In genomic region chr14:68970096-68970612, GRCh38 we compare ENCODE assay signal across 9 cellular contexts. TPM values are rescaled to one million over a fixed set of nuclear protein-coding genes. Genes with fewer than 3 reads are reported as not detected.
A peak's percentile ranks its signal among the peaks of the same experiment; 100 is the strongest.
DNase-seq lines count a peak whose midpoint lies in the region; ATAC-seq and FAIRE-seq lines count a peak whose summit lies in the region.
"Had no signal": no experiment of that assay in that cellular context is flagged by ENCODE, and none has a peak within 500 bp of the region (broad histone marks: within the 10 kb centered on the region; RNA-seq: fewer than 3 reads in every experiment).

No MANE protein-coding gene starts in this region.

- H2AFZ ChIP-seq in GM23248: no peak overlapping the region

- H3K27me3 ChIP-seq in GM23248 (replicated peaks; ENCODE audit: insufficient read depth) (no peaks in the 10 kb centered on the region), rectal smooth muscle tissue (ENCODE audit: control insufficient read depth, insufficient read depth, low read length) (no peaks in the 10 kb centered on the region)
- no peaks in the 10 kb centered on the region for H3K27me3 ChIP-seq in effector memory CD4-positive, alpha-beta T cell (replicated peaks; ENCODE audit: control insufficient read depth, insufficient read depth, low read length, poor library complexity, severe bottlenecking)

- ATAC-seq in T-cell (replicated peaks in 1 of 4) (peak; percentile 63 to 75 (median 70)), HG02970 (IDR thresholded peaks at IDR 0.05; ENCODE audit: low FRiP score, unreplicated experiment) (no peak)

- H3K4me1 ChIP-seq in GM23248 (ENCODE audit: insufficient read depth) (peaks cover 58% of the 10 kb centered on the region), rectal smooth muscle tissue (ENCODE audit: control insufficient read depth, insufficient read depth, low read length) (peaks cover 95% of the 10 kb centered on the region)
- peaks cover 58% of the 10 kb centered on the region for H3K4me1 ChIP-seq in effector memory CD4-positive, alpha-beta T cell (ENCODE audit: control insufficient read depth, insufficient read depth, low read length, poor library complexity, severe bottlenecking)

- no peak for FAIRE-seq in frontal cortex (lab: Jason Lieb, UNC)
- FAIRE-seq: GM18507 had no signal

- H3K4me3 ChIP-seq in GM23248 (no peak overlapping the region), rectal smooth muscle tissue (ENCODE audit: low read length) (no peak overlapping the region)
- H3K4me3 ChIP-seq in effector memory CD4-positive, alpha-beta T cell (ENCODE audit: insufficient read depth, low read depth, low read length, poor library complexity, severe bottlenecking): no peak overlapping the region

- 45 to 59% methylated on average over 8 of the region's 8 CpGs for WGBS in GM23248 (ENCODE audit: low coverage in 1 of 2, low lambda C conversion rate in 2 of 2, missing lambda C conversion rate in 2 of 2), 2 experiments

- peak overlapping the region; percentile 24 for H3K4me2 ChIP-seq in GM23248 (ENCODE audit: unreplicated experiment)

- H3K9me3 ChIP-seq in GM23248 (ENCODE audit: low read depth): no peaks in the 10 kb centered on the region
- no peaks in the 10 kb centered on the region for H3K9me3 ChIP-seq in effector memory CD4-positive, alpha-beta T cell (ENCODE audit: control insufficient read depth, low read length)

- H3K27ac ChIP-seq in GM23248 (peak overlapping the region; percentile 32), rectal smooth muscle tissue (ENCODE audit: low read depth, low read length) (peak overlapping the region; percentile 100)
- H3K27ac ChIP-seq in effector memory CD4-positive, alpha-beta T cell (ENCODE audit: insufficient read depth, low read length, poor library complexity, severe bottlenecking): peak overlapping the region; percentile 63

- no peaks in the 10 kb centered on the region for H3K27me3 Mint-ChIP-seq in T-cell

- no peaks in the 10 kb centered on the region for H3K9me2 ChIP-seq in GM23248 (ENCODE audit: insufficient read depth)

- POLR2A ChIA-PET in T-cell (lab: Charles Lee): interaction anchor here (0.7 to 1.6 kb wide), 3 partner anchors 11 to 524 kb away, joined by 3 to 6 read pairs (median 3); no protein-coding TSS in a partner anchor

- H3K36me3 ChIP-seq in GM23248 (ENCODE audit: low read depth) (peaks cover 32% of the 10 kb centered on the region; the same call in 1 of the 2 replicates), rectal smooth muscle tissue (ENCODE audit: control insufficient read depth, insufficient read depth, low read length) (peaks cover 2% of the 10 kb centered on the region)
- peaks cover 6% of the 10 kb centered on the region for H3K36me3 ChIP-seq in effector memory CD4-positive, alpha-beta T cell (ENCODE audit: control insufficient read depth, insufficient read depth, low read length)

- H3F3A ChIP-seq in GM23248 (ENCODE audit: insufficient read depth): peaks cover 41% of the 10 kb centered on the region

- H3K79me2 ChIP-seq in GM23248 (ENCODE audit: insufficient read depth): peaks cover 100% of the 10 kb centered on the region

- no peak for DNase-seq in GM23248
- DNase-seq in T-cell: peak; percentile 38 to 87 (median 68)
- DNase-seq in effector memory CD4-positive, alpha-beta T cell: peak in 1 of 3 donors; percentile 11
- no peak for DNase-seq in frontal cortex (ENCODE audit: low spot score in 2 of 2)
- DNase-seq in HuH-7 (ENCODE audit: low spot score): no peak
- DNase-seq: NCI-H524 had no signal

- H3K4me1 Mint-ChIP-seq in T-cell: peaks cover 88 to 96% (median 94%) of the 10 kb centered on the region in 3 donors

- peaks cover 29% of the 10 kb centered on the region for H3K36me3 Mint-ChIP-seq in T-cell

- peak overlapping the region; percentile 68 to 84 (median 72) for H3K4me3 Mint-ChIP-seq in T-cell

- peaks cover 0 to 4% (median 0%) of the 10 kb centered on the region in 3 donors for H3K9me3 Mint-ChIP-seq in T-cell

- H3K9ac ChIP-seq in GM23248 (peak overlapping the region; percentile 38; the same call in 1 of the 2 replicates), rectal smooth muscle tissue (ENCODE audit: low read length) (no peak overlapping the region)

- peaks cover 93% of the 10 kb centered on the region for H4K20me1 ChIP-seq in GM23248 (ENCODE audit: insufficient read depth)

- peak overlapping the region; percentile 99 for H3K27ac Mint-ChIP-seq in T-cell

- CTCF ChIA-PET in T-cell (lab: Charles Lee): interaction anchor here (1.0 to 1.5 kb wide), 2 partner anchors 25 to 58 kb away, joined by 3 to 4 read pairs; no protein-coding TSS in a partner anchor

- in situ Hi-C loops in GM23248 (cut with MboI): no loop called here

RNA-seq across cellular contexts. Expression of gene ACTN1, which starts 8.9 kb away (rescaled TPM):
- 403 and 414 TPM in 2 replicates for total RNA-seq in GM23248 (2014; rRNA removed; shearing (Covaris generic))
- 593 and 597 TPM in 2 replicates for polyA plus RNA-seq in GM23248 (2016; fragmentation: Nextera tagmentation; extraction: Ambion mirVana)
- 100 to 1,000 TPM in 4 of 5 donors, 10 to 100 TPM in 1; 84.8 to 219 (median 122) TPM for total RNA-seq in T-cell
- 15.1 TPM for total RNA-seq in frontal cortex

Comparison
In these comparisons a context has a peak if more than half of its experiments do, and no peak if none do; other contexts are left out.
1. DNase-seq: peak in T-cell (34 of 34); none in GM23248 (single experiment), frontal cortex (0 of 2) and HuH-7 (single experiment).
2. H3K27ac ChIP-seq: peak in every context shown above with its lines; median percentile 100 in rectal smooth muscle tissue; 63 in effector memory CD4-positive, alpha-beta T cell; 32 in GM23248.